ENCODE assay signal across 16 cellular contexts in genomic region chr11:35321111-35321510, GRCh38.
A peak's percentile ranks its signal among the peaks of the same experiment; 100 is the strongest.
DNase-seq lines count a peak whose midpoint lies in the region; ATAC-seq, FAIRE-seq and TF ChIP-seq lines count a peak whose summit lies in the region.
"Had no signal": no experiment of that assay in that cellular context is flagged by ENCODE, and none has a peak within 500 bp of the region (broad histone marks: within the 10 kb centered on the region; RNA-seq: fewer than 3 reads in every experiment).

No MANE protein-coding gene starts in this region.

- H3K4me1 ChIP-seq in pancreas: peaks cover 39 to 53% (median 44%) of the 10 kb centered on the region in 3 donors
- H3K4me1 ChIP-seq: BE2C had no signal

- DNase-seq in DMS79 treated with DMSO at 0.1 percent for 48 hours (lab: John Stamatoyannopoulos, UW) (peak; percentile 33), DMS79 (lab: John Stamatoyannopoulos, UW) (no peak), NCI-H69 (lab: John Stamatoyannopoulos, UW) (peak; percentile 43), WERI-Rb-1 (no peak), pancreas (no peak), NCI-H2081 treated with DMSO at 0.1 percent for 48 hours (lab: John Stamatoyannopoulos, UW) (no peak), CD1c-positive myeloid dendritic cell (ENCODE audit: extremely low spot score) (no peak)
- DNase-seq: 8988T; CD8-positive, alpha-beta memory T cell; H9; MV-4-11; NCI-H187 treated with DMSO at 0.1 percent for 48 hours; NCI-H2171; SIG-M5 had no signal

- no peak for FAIRE-seq in pancreas (lab: Jason Lieb, UNC)

- H3K9me3 ChIP-seq in WERI-Rb-1 (ENCODE audit: severe bottlenecking): no peaks in the 10 kb centered on the region
- H3K9me3 ChIP-seq in pancreas: no peaks in the 10 kb centered on the region
- H3K9me3 ChIP-seq: BE2C had no signal

- TF ChIP-seq CTCF in WERI-Rb-1 (IDR thresholded peaks at IDR 0.05; ENCODE audit: low read depth, low read length): no peak
- no peak for TF ChIP-seq CTCF in pancreas (IDR thresholded peaks at IDR 0.05)

- H3K4me3 ChIP-seq in WERI-Rb-1 (ENCODE audit: low read depth, low read length) (no peak overlapping the region), pancreas (no peak overlapping the region)

- intact Hi-C loops in pancreas (cut with DNase I): no loop called here

- H3K27ac ChIP-seq in WERI-Rb-1 (peak overlapping the region; percentile 68), pancreas (peak overlapping the region; percentile 67 to 91 (median 80))

- H3K36me3 ChIP-seq in WERI-Rb-1 (peaks cover 20% of the 10 kb centered on the region), pancreas (no peaks in the 10 kb centered on the region)
- H3K36me3 ChIP-seq: BE2C had no signal

- ATAC-seq in pancreas (no peak), GM18858 (IDR thresholded peaks at IDR 0.05; ENCODE audit: unreplicated experiment) (no peak)

- no peaks in the 10 kb centered on the region for H3K27me3 ChIP-seq in WERI-Rb-1 (ENCODE audit: insufficient read depth, low read depth, severe bottlenecking)
- H3K27me3 ChIP-seq in pancreas: no peaks in the 10 kb centered on the region
- H3K27me3 ChIP-seq: BE2C had no signal

- WGBS in pancreas, 2 donors: 74 to 79% methylated on average over 2 of the region's 2 CpGs

Comparison
In these comparisons a context has a peak if more than half of its experiments do, and no peak if none do; other contexts are left out.
1. DNase-seq: peak in DMS79 treated with DMSO at 0.1 percent for 48 hours (single experiment) and NCI-H69 (single experiment); none in DMS79 (single experiment), WERI-Rb-1 (single experiment), pancreas (0 of 6), NCI-H2081 treated with DMSO at 0.1 percent for 48 hours (single experiment) and CD1c-positive myeloid dendritic cell (single experiment).